In genomic region chr4:100061835-100062234, GRCh38 we compare ENCODE assay signal across 25 cellular contexts.
"Had no signal": no experiment of that assay in that cellular context is flagged by ENCODE, and none has a peak within 500 bp of the region (broad histone marks: within the 10 kb centered on the region; RNA-seq: fewer than 3 reads in every experiment).

No MANE protein-coding gene starts in this region.

- H3K4me1 Mint-ChIP-seq: activated naive CD8-positive, alpha-beta T cell treated with anti-CD3 and anti-CD28 coated beads, Interleukin-2, amount 50 U/mL, for 24 hours; immature natural killer cell; neural crest cell; T-cell had no signal

- H3K9me3 Mint-ChIP-seq: activated naive CD4-positive, alpha-beta T cell treated with anti-CD3 and anti-CD28 coated beads for 36 hours; activated naive CD8-positive, alpha-beta T cell treated with anti-CD3 and anti-CD28 coated beads, Interleukin-2, amount 50 U/mL, for 24 hours; activated T-helper 2 cell treated with anti-CD3 and anti-CD28 coated beads, Interferon-gamma antibody, Interleukin-2, Interleukin-4, amounts not matched to agents 10 μg/mL and 5 μg/mL and 100 μg/mL, durations not matched to agents 14 hours and 24 hours and 36 hours; neural crest cell; stimulated activated naive CD8-positive, alpha-beta T cell treated with anti-CD3 and anti-CD28 coated beads, Interleukin-15, Interleukin-2, amounts not matched to agents 100 ng/mL and 50 ng/mL, for 24 hours; T-cell; type B pancreatic cell had no signal

- H3K4me3 ChIP-seq: esophagus squamous epithelium, gastrocnemius medialis, heart left ventricle, lower lobe of right lung, psoas muscle, spleen, suprapubic skin had no signal

- H3K4me3 Mint-ChIP-seq: activated naive CD4-positive, alpha-beta T cell treated with anti-CD3 and anti-CD28 coated beads for 36 hours; activated naive CD8-positive, alpha-beta T cell treated with anti-CD3 and anti-CD28 coated beads, Interleukin-2, amount 50 U/mL, for 24 hours; immature natural killer cell; neural crest cell; stimulated activated naive CD8-positive, alpha-beta T cell treated with anti-CD3 and anti-CD28 coated beads, Interleukin-15, Interleukin-2, amounts not matched to agents 100 ng/mL and 50 ng/mL, for 24 hours; T-cell; type B pancreatic cell had no signal

- DNase-seq: activated CD4-positive, alpha-beta T cell treated with anti-CD3 and anti-CD28 coated beads for 1 hour; activated CD4-positive, alpha-beta T cell treated with anti-CD3 and anti-CD28 coated beads, Interleukin-2, amount 50 U/mL, for 4 hours; activated naive CD4-positive, alpha-beta T cell treated with anti-CD3 and anti-CD28 coated beads for 36 hours; activated naive CD8-positive, alpha-beta T cell treated with anti-CD3 and anti-CD28 coated beads, Interleukin-2, amount 50 U/mL, for 24 hours; activated T-cell treated with anti-CD3 and anti-CD28 coated beads, Interleukin-2, amount 50 U/mL, for 1 hour; caudate nucleus; cortex of kidney; effector CD8-positive, alpha-beta T cell; esophagus squamous epithelium; gastrocnemius medialis; heart left ventricle; immature natural killer cell; left colon; lower lobe of right lung; midbrain; psoas muscle; spleen; T-cell; T-helper 9 cell had no signal

- ATAC-seq: activated naive CD8-positive, alpha-beta T cell treated with anti-CD3 and anti-CD28 coated beads, Interleukin-2, amount 50 U/mL, for 24 hours; gastrocnemius medialis; heart left ventricle; left colon; lower lobe of right lung; psoas muscle; sciatic nerve; T-cell had no signal

- H3K36me3 Mint-ChIP-seq: immature natural killer cell, T-cell, type B pancreatic cell had no signal

- H3K27ac Mint-ChIP-seq: activated naive CD4-positive, alpha-beta T cell treated with anti-CD3 and anti-CD28 coated beads for 36 hours; activated naive CD8-positive, alpha-beta T cell treated with anti-CD3 and anti-CD28 coated beads, Interleukin-2, amount 50 U/mL, for 24 hours; activated T-helper 2 cell treated with anti-CD3 and anti-CD28 coated beads, Interferon-gamma antibody, Interleukin-2, Interleukin-4, amounts not matched to agents 10 μg/mL and 5 μg/mL and 100 μg/mL, durations not matched to agents 14 hours and 24 hours and 36 hours; immature natural killer cell; stimulated activated naive CD8-positive, alpha-beta T cell treated with anti-CD3 and anti-CD28 coated beads, Interleukin-15, Interleukin-2, amounts not matched to agents 100 ng/mL and 50 ng/mL, for 24 hours; T-cell; type B pancreatic cell had no signal
